ENCODE assay signal across 30 cellular contexts in genomic region chr20:22536141-22536828, GRCh38. TPM values are rescaled to one million over a fixed set of nuclear protein-coding genes. Genes with fewer than 3 reads are reported as not detected.
"Had no signal": no experiment of that assay in that cellular context is flagged by ENCODE, and none has a peak within 500 bp of the region (broad histone marks: within the 10 kb centered on the region; RNA-seq: fewer than 3 reads in every experiment).

No MANE protein-coding gene starts in this region.

- H3K27ac ChIP-seq: left ventricle myocardium inferior, neural progenitor cell, neutrophil, parathyroid adenoma, sigmoid colon, spleen, tibial nerve, uterus had no signal

- H3K27me3 ChIP-seq: sigmoid colon, tibial nerve, uterus had no signal

- H3K36me3 ChIP-seq: left ventricle myocardium inferior, neural progenitor cell, neutrophil, sigmoid colon, spleen, tibial nerve, uterus had no signal

- DNase-seq: hypothalamus; immature natural killer cell; kidney; left ventricle myocardium inferior; mesendoderm; naive B cell; natural killer cell; nephron progenitor cell; occipital lobe; retina; right cardiac atrium; sigmoid colon; spleen; stimulated activated CD4-positive, alpha-beta T cell treated with anti-CD3 and anti-CD28 coated beads, Interleukin-4, amount 100 ng/mL, for 24 hours; stimulated activated naive CD4-positive, alpha-beta T cell; uterus had no signal

- ATAC-seq: natural killer cell; right cardiac atrium; stimulated activated effector memory CD8-positive, alpha-beta T cell treated with anti-CD3 and anti-CD28 coated beads, Interleukin-12 subunit alpha, Interleukin-12 subunit beta, amount 100 ng/mL, for 72 hours had no signal

- H3K4me3 ChIP-seq: left ventricle myocardium inferior, lung, neural progenitor cell, sigmoid colon, spleen, tibial nerve, uterus had no signal

- H3K4me1 ChIP-seq: left ventricle myocardium inferior, parathyroid adenoma, sigmoid colon, spleen, tibial nerve, uterus had no signal

- H3K9me3 ChIP-seq: left ventricle myocardium inferior, neutrophil, sigmoid colon, spleen, tibial nerve, uterus had no signal

RNA-seq across cellular contexts. Expression of gene FOXA2, which starts 48.1 kb away (rescaled TPM):
- total RNA-seq: left ventricle myocardium inferior, lower leg skin, mesothelial cell of epicardium, mononuclear cell, natural killer cell, occipital lobe, osteocyte, posterior vena cava, right cardiac atrium, sigmoid colon, spleen, subcutaneous adipose tissue, temporal lobe, ureter had no signal
- polyA plus RNA-seq: immature natural killer cell, right cardiac atrium, spleen had no signal
